ENCODE assay signal across 28 cellular contexts in genomic region chr10:8297951-8298350, GRCh38.
"Had no signal": no experiment of that assay in that cellular context is flagged by ENCODE, and none has a peak within 500 bp of the region (broad histone marks: within the 10 kb centered on the region; RNA-seq: fewer than 3 reads in every experiment).

No MANE protein-coding gene starts in this region.

- H3K4me1 ChIP-seq: gastrocnemius medialis had no signal

- H3K27ac ChIP-seq: brain microvascular endothelial cell, coronary artery, dorsolateral prefrontal cortex, foreskin keratinocyte, gastrocnemius medialis had no signal

- H3K27me3 Mint-ChIP-seq: activated T-cell treated with anti-CD3 and anti-CD28 coated beads, Interleukin-2, amount 50 U/mL, for 24 hours had no signal

- H3K36me3 ChIP-seq: brain microvascular endothelial cell, gastrocnemius medialis had no signal

- H3K4me3 ChIP-seq: coronary artery, dorsolateral prefrontal cortex, gastrocnemius medialis had no signal

- H3K27me3 ChIP-seq: brain microvascular endothelial cell, foreskin keratinocyte, gastrocnemius medialis had no signal

- DNase-seq: activated CD4-positive, alpha-beta memory T cell treated with anti-CD3 and anti-CD28 coated beads, Interleukin-2, amount 10 ng/mL, durations not matched to agents 7 days and 5 days; activated CD4-positive, alpha-beta T cell treated with anti-CD3 and anti-CD28 coated beads for 4 hours; activated CD4-positive, alpha-beta T cell treated with anti-CD3 and anti-CD28 coated beads, Interleukin-2, amount 10 ng/mL, durations not matched to agents 7 days and 5 days; activated CD4-positive, alpha-beta T cell treated with anti-CD3 and anti-CD28 coated beads, Interleukin-2, amount 50 U/mL, for 4 hours; activated CD4-positive, CD25-positive, alpha-beta regulatory T cell; activated CD4-positive, CD25-positive, alpha-beta regulatory T cell treated with anti-CD3 and anti-CD28 coated beads, Interleukin-2, amount 50 U/mL, for 72 hours; activated CD8-positive, alpha-beta memory T cell treated with anti-CD3 and anti-CD28 coated beads, Interleukin-2, amount 50 U/mL, for 48 hours; activated gamma-delta T cell; activated naive CD4-positive, alpha-beta T cell; activated naive CD4-positive, alpha-beta T cell treated with anti-CD3 and anti-CD28 coated beads, Interleukin-2, amount 10 ng/mL, durations not matched to agents 7 days and 5 days; activated naive CD8-positive, alpha-beta T cell treated with anti-CD3 and anti-CD28 coated beads, Interleukin-2, amount 10 ng/mL, durations not matched to agents 7 days and 5 days; activated T-cell treated with anti-CD3 and anti-CD28 coated beads for 4 hours; activated T-cell treated with anti-CD3 and anti-CD28 coated beads, Interleukin-2, amount 50 U/mL, for 24 hours; activated T-cell treated with anti-CD3 and anti-CD28 coated beads, Interleukin-2, amount 50 U/mL, for 72 hours; amniotic stem cell; anterior cingulate cortex; brain microvascular endothelial cell; dorsolateral prefrontal cortex; effector memory CD4-positive, alpha-beta T cell; endodermal cell; foreskin keratinocyte; gastrocnemius medialis; T-helper 2 cell had no signal

- ATAC-seq: activated naive CD4-positive, alpha-beta T cell treated with anti-CD3 and anti-CD28 coated beads, Interleukin-2, amount 50 U/mL, for 72 hours; activated T-cell treated with anti-CD3 and anti-CD28 coated beads, Interleukin-2, amount 50 U/mL, for 72 hours; esophagus mucosa; foreskin keratinocyte; gastrocnemius medialis had no signal

- H3K27ac Mint-ChIP-seq: activated CD4-positive, alpha-beta memory T cell treated with anti-CD3 and anti-CD28 coated beads, Interleukin-2, amount 10 ng/mL, durations not matched to agents 7 days and 5 days; activated CD4-positive, alpha-beta T cell treated with anti-CD3 and anti-CD28 coated beads, Interleukin-2, amount 10 ng/mL, durations not matched to agents 7 days and 5 days; activated naive CD4-positive, alpha-beta T cell treated with anti-CD3 and anti-CD28 coated beads, Interleukin-2, amount 10 ng/mL, durations not matched to agents 7 days and 5 days; activated naive CD4-positive, alpha-beta T cell treated with anti-CD3 and anti-CD28 coated beads, Interleukin-2, amount 50 U/mL, for 72 hours; activated naive CD8-positive, alpha-beta T cell treated with anti-CD3 and anti-CD28 coated beads, Interleukin-2, amount 10 ng/mL, durations not matched to agents 7 days and 5 days; activated T-cell treated with anti-CD3 and anti-CD28 coated beads, Interleukin-2, amount 50 U/mL, for 24 hours; activated T-cell treated with anti-CD3 and anti-CD28 coated beads, Interleukin-2, amount 50 U/mL, for 72 hours; dendritic cell treated with granulocyte-macrophage colony-stimulating factor and Interleukin-4, amounts not matched to agents 40 ng/mL and 50 ng/mL, for 4 days; endodermal cell had no signal

- H3K4me3 Mint-ChIP-seq: activated CD4-positive, alpha-beta memory T cell treated with anti-CD3 and anti-CD28 coated beads, Interleukin-2, amount 10 ng/mL, durations not matched to agents 7 days and 5 days; activated CD4-positive, alpha-beta T cell treated with anti-CD3 and anti-CD28 coated beads, Interleukin-2, amount 10 ng/mL, durations not matched to agents 7 days and 5 days; activated naive CD4-positive, alpha-beta T cell treated with anti-CD3 and anti-CD28 coated beads, Interleukin-2, amount 10 ng/mL, durations not matched to agents 7 days and 5 days; activated naive CD8-positive, alpha-beta T cell treated with anti-CD3 and anti-CD28 coated beads, Interleukin-2, amount 10 ng/mL, durations not matched to agents 7 days and 5 days; activated T-cell treated with anti-CD3 and anti-CD28 coated beads, Interleukin-2, amount 50 U/mL, for 24 hours; activated T-cell treated with anti-CD3 and anti-CD28 coated beads, Interleukin-2, amount 50 U/mL, for 72 hours; central memory CD8-positive, alpha-beta T cell; dendritic cell treated with granulocyte-macrophage colony-stimulating factor and Interleukin-4, amounts not matched to agents 40 ng/mL and 50 ng/mL, for 4 days; endodermal cell had no signal

- H3K9me3 ChIP-seq: gastrocnemius medialis had no signal

- H3K36me3 Mint-ChIP-seq: activated naive CD4-positive, alpha-beta T cell treated with anti-CD3 and anti-CD28 coated beads, Interleukin-2, amount 10 ng/mL, durations not matched to agents 7 days and 5 days; activated naive CD4-positive, alpha-beta T cell treated with anti-CD3 and anti-CD28 coated beads, Interleukin-2, amount 50 U/mL, for 72 hours; activated naive CD8-positive, alpha-beta T cell treated with anti-CD3 and anti-CD28 coated beads, Interleukin-2, amount 10 ng/mL, durations not matched to agents 7 days and 5 days had no signal

- H3K9me3 Mint-ChIP-seq: activated CD4-positive, alpha-beta T cell treated with anti-CD3 and anti-CD28 coated beads, Interleukin-2, amount 10 ng/mL, durations not matched to agents 7 days and 5 days; activated naive CD4-positive, alpha-beta T cell treated with anti-CD3 and anti-CD28 coated beads, Interleukin-2, amount 10 ng/mL, durations not matched to agents 7 days and 5 days; activated naive CD8-positive, alpha-beta T cell treated with anti-CD3 and anti-CD28 coated beads, Interleukin-2, amount 10 ng/mL, durations not matched to agents 7 days and 5 days; activated T-cell treated with anti-CD3 and anti-CD28 coated beads, Interleukin-2, amount 50 U/mL, for 24 hours; activated T-cell treated with anti-CD3 and anti-CD28 coated beads, Interleukin-2, amount 50 U/mL, for 72 hours; central memory CD8-positive, alpha-beta T cell; dendritic cell treated with granulocyte-macrophage colony-stimulating factor and Interleukin-4, amounts not matched to agents 40 ng/mL and 50 ng/mL, for 4 days; endodermal cell had no signal

- H3K4me1 Mint-ChIP-seq: activated CD4-positive, alpha-beta T cell treated with anti-CD3 and anti-CD28 coated beads, Interleukin-2, amount 10 ng/mL, durations not matched to agents 7 days and 5 days; activated naive CD4-positive, alpha-beta T cell treated with anti-CD3 and anti-CD28 coated beads, Interleukin-2, amount 10 ng/mL, durations not matched to agents 7 days and 5 days; central memory CD8-positive, alpha-beta T cell had no signal
